Comparison of ENCODE assay signal across 25 cellular contexts in the genomic region with DNA sequence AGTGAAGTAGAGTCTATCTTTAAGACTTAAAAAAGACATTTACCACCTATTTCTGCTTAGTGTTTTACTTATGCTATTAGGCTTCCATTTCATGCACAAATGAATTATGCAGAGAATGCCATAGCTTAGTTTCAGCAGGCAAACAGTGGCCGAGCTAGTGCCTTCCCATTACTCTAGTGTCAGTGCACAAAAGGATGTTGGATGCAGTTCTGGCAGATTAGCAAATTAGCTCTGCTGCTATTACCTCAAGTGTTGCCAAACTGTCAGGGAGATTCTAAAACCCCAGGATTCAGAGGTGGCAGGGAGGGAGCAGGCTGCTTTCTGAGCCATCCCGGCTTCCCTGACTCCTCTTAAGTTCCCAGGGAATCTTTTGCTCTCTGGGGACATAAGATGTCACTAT.
"Had no signal": no experiment of that assay in that cellular context is flagged by ENCODE, and none has a peak within 500 bp of the region (broad histone marks: within the 10 kb centered on the region; RNA-seq: fewer than 3 reads in every experiment).

No MANE protein-coding gene starts in this region.

- H3K27me3 ChIP-seq: heart right ventricle, ovary, testis had no signal

- H3K27ac ChIP-seq: epithelial cell of prostate, esophagus squamous epithelium, left lung, ovary, testis had no signal

- H3K4me3 ChIP-seq: esophagus squamous epithelium, heart right ventricle, left lung, lung, ovary, testis had no signal

- ATAC-seq: activated CD8-positive, alpha-beta T cell treated with anti-CD3 and anti-CD28 coated beads for 36 hours; activated T-cell treated with anti-CD3 and anti-CD28 coated beads, Interleukin-2, amount 50 U/mL, for 4 hours; activated T-helper 17 cell treated with anti-CD3 and anti-CD28 coated beads, Interleukin-2, amount 50 U/mL, for 72 hours; left lung; sciatic nerve; stimulated activated naive B cell treated with anti-CD40 and anti-IgM and Interleukin-4, amounts not matched to agents 10 μg/mL and 1 μg/mL and 100 μg/mL, for 72 hours had no signal

- DNase-seq: activated B cell treated with CpG ODN at 0.5 μM for 24 hours; activated CD4-positive, alpha-beta T cell treated with anti-CD3 and anti-CD28 coated beads, Interleukin-2, amount 50 U/mL, for 1 hour; activated CD8-positive, alpha-beta T cell treated with anti-CD3 and anti-CD28 coated beads for 36 hours; activated gamma-delta T cell treated with Interleukin-2 at 50 U/mL for 16 hours; activated naive CD4-positive, alpha-beta T cell treated with anti-CD3 and anti-CD28 coated beads, Interleukin-2, amount 50 U/mL, for 16 hours; activated T-cell treated with anti-CD3 and anti-CD28 coated beads, Interleukin-2, amount 50 U/mL, for 4 hours; amniotic stem cell; effector CD4-positive, alpha-beta T cell; esophagus squamous epithelium; foreskin melanocyte; kidney glomerular epithelial cell; left lung; ovary; retina; small intestine; stimulated activated CD4-positive, alpha-beta T cell treated with anti-CD3 and anti-CD28 coated beads, Interleukin-2, amount 100 ng/mL, for 24 hours; stimulated activated naive B cell treated with anti-CD40 and anti-IgM and Interleukin-4, amounts not matched to agents 10 μg/mL and 1 μg/mL and 100 μg/mL, for 72 hours; T-helper 1 cell; testis; trophoblast cell had no signal
